Comparison of ENCODE assay signal across 11 cellular contexts in the genomic region with DNA sequence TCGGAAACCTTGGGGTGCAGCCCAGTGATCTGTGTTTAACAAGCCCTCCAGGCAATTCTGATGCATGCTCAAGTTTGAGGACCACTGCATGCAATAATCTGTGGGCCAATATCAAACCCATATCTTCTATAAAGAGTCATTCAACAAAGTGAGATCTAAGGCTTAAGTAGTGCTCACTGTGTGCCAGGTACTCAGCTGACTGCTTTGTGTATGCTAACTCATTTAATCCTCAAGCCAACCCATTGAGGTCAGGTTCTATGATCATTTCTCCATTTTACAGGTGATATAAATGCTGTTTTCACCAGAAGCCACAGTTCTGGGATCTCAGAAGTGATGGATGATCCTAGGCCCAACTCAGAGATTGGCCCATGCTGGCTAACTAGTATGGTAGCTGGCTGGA.
DNase-seq lines count a peak whose midpoint lies in the region; ATAC-seq and TF ChIP-seq lines count a peak whose summit lies in the region.
"Had no signal": no experiment of that assay in that cellular context is flagged by ENCODE, and none has a peak within 500 bp of the region (broad histone marks: within the 10 kb centered on the region; RNA-seq: fewer than 3 reads in every experiment).

No MANE protein-coding gene starts in this region.

- H3K4me2 ChIP-seq in hepatocyte (peak overlapping the region; percentile 50), skeletal muscle satellite cell (ENCODE audit: low read length) (peak overlapping the region; percentile 66), OCI-LY7 (ENCODE audit: low read length) (no peak overlapping the region)

- H3K36me3 Mint-ChIP-seq in Caco-2 (ENCODE audit: insufficient read depth, unreplicated experiment): no peaks in the 10 kb centered on the region
- H3K36me3 Mint-ChIP-seq: activated naive CD4-positive, alpha-beta T cell treated with anti-CD3 and anti-CD28 coated beads, Interleukin-2, amount 50 U/mL, for 24 hours had no signal

- 57% methylated on average over 1 of the region's 1 CpG for WGBS in hepatocyte (ENCODE audit: low lambda C conversion rate, missing lambda C conversion rate)

- peak overlapping the region; percentile 99 for H3K27ac ChIP-seq in hepatocyte
- H3K27ac ChIP-seq in OCI-LY7 (ENCODE audit: low read depth, low read length, poor library complexity, severe bottlenecking): no peak overlapping the region

- H3K9me3 Mint-ChIP-seq in Caco-2 (ENCODE audit: unreplicated experiment): no peaks in the 10 kb centered on the region
- H3K9me3 Mint-ChIP-seq: activated naive CD4-positive, alpha-beta T cell treated with anti-CD3 and anti-CD28 coated beads, Interleukin-2, amount 50 U/mL, for 24 hours had no signal

- TSS peak; percentile 80 for BruUV-seq in Caco-2 (replicated peaks; lab: Mats Ljungman, UMichigan)
- no TSS peak for BruUV-seq in OCI-LY7 (replicated peaks; lab: Mats Ljungman, UMichigan)

- H3K9me3 ChIP-seq in Caco-2: no peaks in the 10 kb centered on the region
- H3K9me3 ChIP-seq in adipocyte (ENCODE audit: control insufficient read depth, low read length): no peaks in the 10 kb centered on the region
- H3K9me3 ChIP-seq in hepatocyte (ENCODE audit: low read depth): no peaks in the 10 kb centered on the region
- no peaks in the 10 kb centered on the region for H3K9me3 ChIP-seq in skeletal muscle satellite cell (replicated peaks; ENCODE audit: low read length)
- H3K9me3 ChIP-seq in OCI-LY7 (ENCODE audit: low read length): no peaks in the 10 kb centered on the region
- H3K9me3 ChIP-seq: BE2C had no signal

- H3K9ac ChIP-seq in adipocyte (ENCODE audit: low read length) (peak overlapping the region; percentile 91), skeletal muscle satellite cell (ENCODE audit: low read depth, low read length) (peak overlapping the region; percentile 25)

- POLR2A ChIA-PET in Caco-2 (lab: Charles Lee): interaction anchor here (0.8 kb wide), 1 partner anchor 103 kb away, joined by 3 read pairs; no protein-coding TSS in a partner anchor
- POLR2A ChIA-PET in OCI-LY7 (lab: Charles Lee): no interaction called here

- CTCF ChIA-PET in Caco-2 (lab: Charles Lee) (no interaction called here), OCI-LY7 (lab: Charles Lee; ENCODE audit: unreplicated experiment) (interaction anchor here (0.5 kb wide), 1 partner anchor 58 kb away, joined by 6 read pairs; no protein-coding TSS in a partner anchor)

- H4K20me1 ChIP-seq in hepatocyte (ENCODE audit: insufficient read depth, poor library complexity, severe bottlenecking) (no peaks in the 10 kb centered on the region), OCI-LY7 (ENCODE audit: insufficient read depth, low read length) (no peaks in the 10 kb centered on the region)

- H3K4me1 Mint-ChIP-seq in Caco-2 (ENCODE audit: low read depth, unreplicated experiment): peaks cover 16% of the 10 kb centered on the region
- H3K4me1 Mint-ChIP-seq: activated naive CD4-positive, alpha-beta T cell treated with anti-CD3 and anti-CD28 coated beads, Interleukin-2, amount 50 U/mL, for 24 hours had no signal

- no peaks in the 10 kb centered on the region for H3K9me2 ChIP-seq in hepatocyte (replicated peaks; ENCODE audit: insufficient read depth)
- no peaks in the 10 kb centered on the region for H3K9me2 ChIP-seq in OCI-LY7 (ENCODE audit: insufficient read depth, low read length)

- H3K4me3 Mint-ChIP-seq in Caco-2 (ENCODE audit: unreplicated experiment): peak overlapping the region; percentile 24
- H3K4me3 Mint-ChIP-seq: activated naive CD4-positive, alpha-beta T cell treated with anti-CD3 and anti-CD28 coated beads, Interleukin-2, amount 50 U/mL, for 24 hours had no signal

- ATAC-seq in HG03378 (IDR thresholded peaks at IDR 0.05; ENCODE audit: unreplicated experiment): no peak

- H3K27ac Mint-ChIP-seq in Caco-2 (ENCODE audit: unreplicated experiment): peak overlapping the region; percentile 77
- H3K27ac Mint-ChIP-seq: activated naive CD4-positive, alpha-beta T cell treated with anti-CD3 and anti-CD28 coated beads, Interleukin-2, amount 50 U/mL, for 24 hours had no signal

- H2AFZ ChIP-seq in hepatocyte: no peak overlapping the region
- no peak overlapping the region for H2AFZ ChIP-seq in OCI-LY7 (ENCODE audit: low read length)

- no peaks in the 10 kb centered on the region for H3K27me3 ChIP-seq in Caco-2 (replicated peaks; ENCODE audit: control insufficient read depth, insufficient read depth, low read length)
- no peaks in the 10 kb centered on the region for H3K27me3 ChIP-seq in adipocyte (replicated peaks; ENCODE audit: control insufficient read depth, insufficient read depth, low read length)
- H3K27me3 ChIP-seq in hepatocyte: no peaks in the 10 kb centered on the region
- no peaks in the 10 kb centered on the region for H3K27me3 ChIP-seq in skeletal muscle satellite cell (ENCODE audit: control insufficient read depth, insufficient read depth, low read length)
- H3K27me3 ChIP-seq: BE2C had no signal

- no peak for DNase-seq in Caco-2
- DNase-seq in adipocyte (ENCODE audit: low read depth): no peak
- no peak for DNase-seq in hepatocyte (ENCODE audit: low spot score)
- DNase-seq in OCI-LY7 (ENCODE audit: low spot score): no peak
- no peak for DNase-seq in CD1c-positive myeloid dendritic cell (ENCODE audit: extremely low spot score)
- no peak for DNase-seq in amniotic stem cell (lab: John Stamatoyannopoulos, UW)
- DNase-seq: glutamatergic neuron had no signal

- H3K79me2 ChIP-seq in hepatocyte: no peaks in the 10 kb centered on the region
- no peaks in the 10 kb centered on the region for H3K79me2 ChIP-seq in OCI-LY7 (ENCODE audit: insufficient read depth, low read depth, low read length)

- H3K4me1 ChIP-seq in Caco-2 (peaks cover 22% of the 10 kb centered on the region), adipocyte (ENCODE audit: control insufficient read depth, insufficient read depth, low read length) (peaks cover 77% of the 10 kb centered on the region), hepatocyte (ENCODE audit: insufficient read depth) (peaks cover 32% of the 10 kb centered on the region), skeletal muscle satellite cell (ENCODE audit: control insufficient read depth, insufficient read depth, low read length) (peaks cover 50% of the 10 kb centered on the region), OCI-LY7 (ENCODE audit: insufficient read depth, low read length, poor library complexity, severe bottlenecking) (no peaks in the 10 kb centered on the region)

- H3K36me3 ChIP-seq in Caco-2 (ENCODE audit: control insufficient read depth, insufficient read depth, low read length) (no peaks in the 10 kb centered on the region), adipocyte (ENCODE audit: control insufficient read depth, insufficient read depth, low read length, severe bottlenecking) (no peaks in the 10 kb centered on the region), hepatocyte (replicated peaks; ENCODE audit: insufficient read depth, low read depth) (no peaks in the 10 kb centered on the region), skeletal muscle satellite cell (ENCODE audit: insufficient read depth, low read length) (no peaks in the 10 kb centered on the region), OCI-LY7 (ENCODE audit: insufficient read depth, low read length) (no peaks in the 10 kb centered on the region)
- H3K36me3 ChIP-seq: BE2C had no signal

- intact Hi-C loops in Caco-2 (cut with micrococcal nuclease; ENCODE audit: unreplicated experiment): loop anchor here (1.0 to 2.0 kb wide), 2 partner anchors 15 to 39 kb away; no protein-coding TSS in a partner anchor
- intact Hi-C loops in OCI-LY7 (cut with micrococcal nuclease; ENCODE audit: unreplicated experiment): no loop called here

- H3K4me3 ChIP-seq in Caco-2 (ENCODE audit: low read depth, low read length) (no peak overlapping the region), adipocyte (ENCODE audit: low read length) (peak overlapping the region; percentile 47), hepatocyte (no peak overlapping the region), skeletal muscle satellite cell (ENCODE audit: low read length) (peak overlapping the region; percentile 11), OCI-LY7 (ENCODE audit: low read depth, low read length, poor library complexity, severe bottlenecking) (no peak overlapping the region)

- no peaks in the 10 kb centered on the region for H3K27me3 Mint-ChIP-seq in Caco-2 (ENCODE audit: insufficient read depth, unreplicated experiment)
- H3K27me3 Mint-ChIP-seq: activated naive CD4-positive, alpha-beta T cell treated with anti-CD3 and anti-CD28 coated beads, Interleukin-2, amount 50 U/mL, for 24 hours had no signal

- TF ChIP-seq CTCF in Caco-2 (IDR thresholded peaks at IDR 0.05; ENCODE audit: insufficient read depth in 1 of 2, low read depth in 1 of 2, low read length in 1 of 2, severe bottlenecking in 1 of 2, unreplicated experiment in 1 of 2) (no peak), hepatocyte (IDR thresholded peaks at IDR 0.05; ENCODE audit: poor library complexity) (no peak), OCI-LY7 (conservative IDR thresholded peaks at IDR 0.05; ENCODE audit: low read length) (no peak)

Comparison
In these comparisons a context has a peak if more than half of its experiments do, and no peak if none do; other contexts are left out.
1. H3K4me3 ChIP-seq: peak in adipocyte (single experiment) and skeletal muscle satellite cell (single experiment); none in Caco-2 (single experiment), hepatocyte (single experiment) and OCI-LY7 (single experiment).